In the genomic region with DNA sequence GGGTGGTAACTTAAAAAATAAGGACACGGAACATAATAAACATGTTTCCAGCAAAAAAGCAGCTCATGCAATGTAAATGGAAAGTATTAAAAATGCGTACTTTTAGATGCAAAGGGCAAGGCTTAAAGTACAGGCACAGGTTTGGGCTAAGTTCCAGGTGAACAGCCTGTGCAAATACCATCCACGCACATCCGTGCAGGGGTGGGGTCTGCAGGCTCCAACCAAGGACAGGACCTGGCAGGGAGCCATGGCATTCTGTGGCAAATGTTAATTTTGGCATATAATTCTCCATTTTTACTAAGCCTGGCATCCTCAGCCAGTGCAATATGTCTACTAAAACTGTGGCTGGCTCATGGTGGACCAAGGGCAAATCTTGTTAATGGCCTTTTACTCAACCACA, we compare ENCODE assay signal across 24 cellular contexts.
"Had no signal": no experiment of that assay in that cellular context is flagged by ENCODE, and none has a peak within 500 bp of the region (broad histone marks: within the 10 kb centered on the region; RNA-seq: fewer than 3 reads in every experiment).

No MANE protein-coding gene starts in this region.

- H3K27ac ChIP-seq: ascending aorta, brain microvascular endothelial cell, epithelial cell of prostate, esophagus squamous epithelium, neutrophil, right lobe of liver, tibial nerve had no signal

- H3K4me3 Mint-ChIP-seq: activated naive CD8-positive, alpha-beta T cell; dendritic cell treated with granulocyte-macrophage colony-stimulating factor and Interleukin-4, amounts not matched to agents 40 ng/mL and 50 ng/mL, for 4 days; nephron had no signal

- H3K27ac Mint-ChIP-seq: activated naive CD8-positive, alpha-beta T cell; dendritic cell treated with granulocyte-macrophage colony-stimulating factor and Interleukin-4, amounts not matched to agents 40 ng/mL and 50 ng/mL, for 4 days; nephron; progenitor cell of endocrine pancreas had no signal

- FAIRE-seq: endometrium, keratinocyte had no signal

- H3K4me3 ChIP-seq: ascending aorta, esophagus squamous epithelium, right lobe of liver, tibial nerve had no signal

- H3K27me3 ChIP-seq: ascending aorta, brain microvascular endothelial cell, esophagus squamous epithelium, neutrophil, right lobe of liver, tibial nerve had no signal

- H3K27me3 Mint-ChIP-seq: progenitor cell of endocrine pancreas had no signal

- H3K4me1 Mint-ChIP-seq: nephron had no signal

- H3K9me3 ChIP-seq: ascending aorta, esophagus squamous epithelium, neutrophil, right lobe of liver, tibial nerve had no signal

- H3K4me1 ChIP-seq: ascending aorta, esophagus squamous epithelium, right lobe of liver, tibial nerve had no signal

- ATAC-seq: left cardiac atrium, left ventricle myocardium superior, right lobe of liver had no signal

- H3K36me3 Mint-ChIP-seq: activated naive CD8-positive, alpha-beta T cell had no signal

- DNase-seq: activated CD4-positive, alpha-beta T cell treated with anti-CD3 and anti-CD28 coated beads for 4 hours; activated CD4-positive, alpha-beta T cell treated with anti-CD3 and anti-CD28 coated beads, Interleukin-2, amount 50 U/mL, for 4 hours; activated effector memory CD4-positive, alpha-beta T cell treated with Interleukin-2 at 50 U/mL for 16 hours; activated naive CD4-positive, alpha-beta T cell treated with Interleukin-2 at 50 U/mL for 16 hours; activated T-cell treated with anti-CD3 and anti-CD28 coated beads for 4 hours; brain microvascular endothelial cell; effector CD4-positive, alpha-beta T cell; esophagus squamous epithelium; foreskin melanocyte; left cardiac atrium; left ventricle myocardium superior; right lobe of liver; stimulated activated CD4-positive, alpha-beta T cell treated with anti-CD3 and anti-CD28 coated beads, Interleukin-2, amount 100 ng/mL, for 48 hours; stimulated activated naive CD4-positive, alpha-beta T cell treated with Interleukin-2 at 50 U/mL for 16 hours had no signal

- H3K36me3 ChIP-seq: ascending aorta, brain microvascular endothelial cell, esophagus squamous epithelium, neutrophil, right lobe of liver, tibial nerve had no signal

- H3K9me3 Mint-ChIP-seq: dendritic cell treated with granulocyte-macrophage colony-stimulating factor and Interleukin-4, amounts not matched to agents 40 ng/mL and 50 ng/mL, for 4 days; nephron had no signal
